Comparison of ENCODE assay signal across 1 cellular context in genomic region chr7:107966701-107967100, GRCh38.
A peak's percentile ranks its signal among the peaks of the same experiment; 100 is the strongest.
TF ChIP-seq lines count a peak whose summit lies in the region.

No MANE protein-coding gene starts in this region.

TF ChIP-seq in HepG2, 621 proteins besides CTCF, POLR2A, EP300 and RAD21 (continued from another document and continues in another):
- TF ChIP-seq GMEB1 (CRISPR knock-in tag; IDR thresholded peaks at IDR 0.05; ENCODE audit: borderline replicate concordance) = no peak
- TF ChIP-seq ZBTB2 (CRISPR knock-in tag; IDR thresholded peaks at IDR 0.05; ENCODE audit: low read depth) = no peak
- TF ChIP-seq KLF16 (CRISPR knock-in tag; IDR thresholded peaks at IDR 0.05) = no peak
- no peak for TF ChIP-seq ZNF318 (CRISPR knock-in tag; IDR thresholded peaks at IDR 0.05)
- TF ChIP-seq TAF1 (CRISPR knock-in tag; IDR thresholded peaks at IDR 0.05) = no peak
- TF ChIP-seq SMAD1 (CRISPR knock-in tag; IDR thresholded peaks at IDR 0.05; ENCODE audit: borderline replicate concordance, low read depth) = no peak
- no peak for TF ChIP-seq ZNF382 (CRISPR knock-in tag; IDR thresholded peaks at IDR 0.05; ENCODE audit: borderline replicate concordance)
- no peak for TF ChIP-seq ZNF777 (CRISPR knock-in tag; IDR thresholded peaks at IDR 0.05)
- TF ChIP-seq ZNF296 (CRISPR knock-in tag; conservative IDR thresholded peaks at IDR 0.05) = no peak
- no peak for TF ChIP-seq ZNF367 (CRISPR knock-in tag; IDR thresholded peaks at IDR 0.05; ENCODE audit: borderline replicate concordance)
- peak; percentile 73 for TF ChIP-seq PBX2 (CRISPR knock-in tag; IDR thresholded peaks at IDR 0.05)
- TF ChIP-seq ZBTB3 (CRISPR knock-in tag; IDR thresholded peaks at IDR 0.05; ENCODE audit: borderline replicate concordance, low read depth) = no peak
- no peak for TF ChIP-seq E2F2 (CRISPR knock-in tag; IDR thresholded peaks at IDR 0.05; ENCODE audit: borderline replicate concordance)
- no peak for TF ChIP-seq ZNF891 (CRISPR knock-in tag; IDR thresholded peaks at IDR 0.05)
- TF ChIP-seq ARID5B (CRISPR knock-in tag; IDR thresholded peaks at IDR 0.05) = peak; percentile 53; the same call in 1 of the 2 replicates
- no peak for TF ChIP-seq MXD3 (CRISPR knock-in tag; IDR thresholded peaks at IDR 0.05)
- TF ChIP-seq ZNF138 (CRISPR knock-in tag; IDR thresholded peaks at IDR 0.05; ENCODE audit: low read depth) = 0 out of 2 replicates have a peak, but pooled peaks have one; percentile 14
- TF ChIP-seq ZFYVE20 (CRISPR knock-in tag; IDR thresholded peaks at IDR 0.05; ENCODE audit: borderline replicate concordance, low read depth) = no peak
- TF ChIP-seq ZNF280D (CRISPR knock-in tag; IDR thresholded peaks at IDR 0.05) = no peak
- TF ChIP-seq GRHL1 (CRISPR knock-in tag; conservative IDR thresholded peaks at IDR 0.05) = no peak
- no peak for TF ChIP-seq TRAFD1 (CRISPR knock-in tag; IDR thresholded peaks at IDR 0.05; ENCODE audit: borderline replicate concordance)
- TF ChIP-seq NFYB (CRISPR knock-in tag; IDR thresholded peaks at IDR 0.05) = peak; percentile 32
- TF ChIP-seq MXI1 (IDR thresholded peaks at IDR 0.05; ENCODE audit: borderline replicate concordance, low read depth, low read length) = peak; percentile 10; the same call in 1 of the 3 replicates
